In the genomic region with DNA sequence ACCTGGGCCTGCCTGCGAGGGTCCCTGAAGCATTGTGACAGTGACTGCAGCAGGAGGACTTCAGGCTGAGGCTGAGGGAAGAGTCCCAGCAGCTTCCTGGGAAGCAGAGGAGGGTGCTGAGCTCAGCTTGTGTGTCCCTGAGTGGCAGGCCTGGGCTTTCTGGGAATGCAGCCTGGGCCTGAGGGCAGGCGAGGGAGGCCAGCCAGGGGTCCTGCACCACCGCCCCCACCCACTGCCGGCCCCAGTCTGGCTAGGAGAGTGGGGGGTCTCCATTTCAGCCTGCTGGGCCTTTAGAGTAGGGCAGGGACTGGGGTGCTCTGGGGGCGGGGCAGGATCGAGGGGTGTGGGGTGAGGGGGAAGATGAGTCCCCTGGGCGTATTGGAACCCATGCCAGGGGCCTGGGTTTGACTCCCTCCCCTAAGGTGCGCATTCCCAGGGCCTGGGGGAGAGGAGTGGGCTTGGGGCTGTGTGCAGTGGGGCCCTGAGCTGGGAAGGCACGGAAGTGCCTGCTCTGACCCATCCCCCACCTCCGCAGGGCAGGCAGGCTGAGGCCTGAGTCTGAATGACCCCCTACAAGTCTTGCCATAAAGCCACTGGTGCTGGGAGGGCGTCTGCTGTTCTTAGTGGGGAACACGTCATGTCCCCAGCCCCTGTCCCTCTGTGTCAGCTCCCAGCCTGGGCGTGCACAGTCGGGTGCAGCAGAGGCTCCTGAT, we compare ENCODE assay signal across 14 cellular contexts. TPM values are rescaled to one million over a fixed set of nuclear protein-coding genes. Genes with fewer than 3 reads are reported as not detected.
DNase-seq lines count a peak whose midpoint lies in the region; ATAC-seq and TF ChIP-seq lines count a peak whose summit lies in the region.
"Had no signal": no experiment of that assay in that cellular context is flagged by ENCODE, and none has a peak within 500 bp of the region (broad histone marks: within the 10 kb centered on the region; RNA-seq: fewer than 3 reads in every experiment).

No MANE protein-coding gene starts in this region.

- H3K79me1 ChIP-seq in mesenchymal stem cell (replicated peaks; ENCODE audit: low read length, poor library complexity, severe bottlenecking): no peaks in the 10 kb centered on the region

- H3K9me3 ChIP-seq in mammary epithelial cell (replicated peaks; ENCODE audit: insufficient read depth, low read length): no peaks in the 10 kb centered on the region
- H3K9me3 ChIP-seq in mesenchymal stem cell (ENCODE audit: control insufficient read depth, low read length): no peaks in the 10 kb centered on the region
- no peaks in the 10 kb centered on the region for H3K9me3 ChIP-seq in transverse colon
- no peaks in the 10 kb centered on the region for H3K9me3 ChIP-seq in heart right ventricle
- H3K9me3 ChIP-seq: colonic mucosa, Peyer's patch had no signal

- H4K20me1 ChIP-seq in mammary epithelial cell (ENCODE audit: insufficient read depth, low read length): no peaks in the 10 kb centered on the region

- H2BK15ac ChIP-seq in mesenchymal stem cell (ENCODE audit: low read depth, poor library complexity, severe bottlenecking): peak overlapping the region; percentile 73

- peak; percentile 38 for DNase-seq in HT-29 (ENCODE audit: low spot score)
- DNase-seq in mammary epithelial cell: no peak
- DNase-seq in mesenchymal stem cell: no peak
- DNase-seq in transverse colon: no peak
- DNase-seq in heart right ventricle: no peak
- no peak for DNase-seq in GM19240 (ENCODE audit: insufficient read length, low spot score)
- no peak for DNase-seq in activated CD4-positive, alpha-beta T cell treated with anti-CD3 and anti-CD28 coated beads for 4 hours
- DNase-seq in NCI-H2171 (lab: John Stamatoyannopoulos, UW): no peak
- DNase-seq: activated T-cell treated with anti-CD3 and anti-CD28 coated beads, Interleukin-2, amount 50 U/mL, for 1 hour; EL; NCI-H510A; Peyer's patch had no signal

- peak overlapping the region; percentile 100 for H3K27ac ChIP-seq in mammary epithelial cell (ENCODE audit: insufficient read depth, low read depth, low read length)
- H3K27ac ChIP-seq in mesenchymal stem cell (ENCODE audit: low read length, poor library complexity, severe bottlenecking): no peak overlapping the region
- peak overlapping the region in 3 of 4 donors; percentile 37 to 90 (median 51) for H3K27ac ChIP-seq in transverse colon
- H3K27ac ChIP-seq in heart right ventricle: no peak overlapping the region
- H3K27ac ChIP-seq: Peyer's patch had no signal

- in situ Hi-C loops in mammary epithelial cell (cut with MboI; ENCODE audit: low sequenced_read_pairs in 2 of 2) (loop anchor here (5.0 to 10.0 kb wide), 5 partner anchors 232 to 839 kb away; a partner anchor contains a TSS), transverse colon (cut with MboI; ENCODE audit: low pct_ligation_motif_present in 1 of 4, low pct_unique_long_range_greater_than_20kb in 1 of 4, low sequenced_read_pairs in 3 of 4) (no loop called here)

- H4K91ac ChIP-seq in mesenchymal stem cell (ENCODE audit: low read length): peak overlapping the region; percentile 85

- TF ChIP-seq CTCF in mammary epithelial cell (conservative IDR thresholded peaks at IDR 0.05 in 1 of 2, IDR thresholded peaks at IDR 0.05 in 1 of 2; ENCODE audit: extremely low read depth in 1 of 2, insufficient read depth in 1 of 2, low read depth in 1 of 2, low read length in 2 of 2) (no peak), transverse colon (IDR thresholded peaks at IDR 0.05) (no peak), heart right ventricle (IDR thresholded peaks at IDR 0.05) (no peak)

- WGBS in mammary epithelial cell (ENCODE audit: low coverage, missing lambda C conversion rate): 21% methylated on average over 3 of the region's 14 CpGs
- 78% methylated on average over 14 of the region's 14 CpGs for WGBS in mesenchymal stem cell
- 81% methylated on average over 11 of the region's 14 CpGs; no CpG with 5 or more reads in 1 of the 2 donors for WGBS in transverse colon (ENCODE audit: low coverage in 1 of 2), 2 donors
- WGBS in heart right ventricle, 2 donors: 85 to 92% methylated on average over 12 to 14 of the region's 14 CpGs

- H2AFZ ChIP-seq in mammary epithelial cell (ENCODE audit: low read depth, low read length) (no peak overlapping the region), mesenchymal stem cell (ENCODE audit: low read depth, low read length) (peak overlapping the region; percentile 75)

- peak overlapping the region; percentile 98 for H3K9ac ChIP-seq in mammary epithelial cell (ENCODE audit: insufficient read depth, low read length)
- peak overlapping the region; percentile 15 for H3K9ac ChIP-seq in mesenchymal stem cell (ENCODE audit: low read length)

- peaks cover 20% of the 10 kb centered on the region for H3K79me2 ChIP-seq in mammary epithelial cell (ENCODE audit: insufficient read depth, low read length)

- H4K8ac ChIP-seq in mesenchymal stem cell (ENCODE audit: low read length): peak overlapping the region; percentile 86

- H3K23ac ChIP-seq in mesenchymal stem cell (ENCODE audit: low read length in 2 of 2): no peak overlapping the region

- H3K4me2 ChIP-seq in mammary epithelial cell (ENCODE audit: insufficient read depth, low read depth, low read length) (peak overlapping the region; percentile 81), mesenchymal stem cell (ENCODE audit: low read length, poor library complexity, severe bottlenecking) (no peak overlapping the region)

- peaks cover 70% of the 10 kb centered on the region for H3K4me1 ChIP-seq in mammary epithelial cell (ENCODE audit: insufficient read depth, low read length)
- H3K4me1 ChIP-seq in mesenchymal stem cell (ENCODE audit: control insufficient read depth, insufficient read depth, low read depth, low read length): peaks cover 48% of the 10 kb centered on the region
- peaks cover 40 to 62% (median 46%) of the 10 kb centered on the region in 4 donors for H3K4me1 ChIP-seq in transverse colon
- peaks cover 19 to 45% (median 29%) of the 10 kb centered on the region in 9 donors for H3K4me1 ChIP-seq in heart right ventricle

- H3K4me3 ChIP-seq in mammary epithelial cell (replicated peaks in 1 of 3; ENCODE audit: insufficient read depth in 1 of 3, low read depth in 2 of 3, low read length in 3 of 3) (no peak overlapping the region), mesenchymal stem cell (ENCODE audit: insufficient read depth in 1 of 2, low read depth in 1 of 2, low read length in 2 of 2) (no peak overlapping the region), transverse colon (no peak overlapping the region), heart right ventricle (no peak overlapping the region)
- H3K4me3 ChIP-seq: colonic mucosa, Peyer's patch had no signal

- peak overlapping the region; percentile 24 for H2BK120ac ChIP-seq in mesenchymal stem cell (ENCODE audit: low read depth, low read length)

- ATAC-seq in heart right ventricle: no peak

- no peak for TF ChIP-seq EP300 in transverse colon (IDR thresholded peaks at IDR 0.05; ENCODE audit: low read depth)

- no peak for TF ChIP-seq POLR2A in transverse colon (IDR thresholded peaks at IDR 0.05)

- H3K36me3 ChIP-seq in mammary epithelial cell (ENCODE audit: insufficient read depth, low read length) (no peaks in the 10 kb centered on the region), mesenchymal stem cell (ENCODE audit: control insufficient read depth in 1 of 2, insufficient read depth in 2 of 2, low read depth in 1 of 2, low read length in 2 of 2) (no peaks in the 10 kb centered on the region), transverse colon (no peaks in the 10 kb centered on the region), heart right ventricle (no peaks in the 10 kb centered on the region)
- H3K36me3 ChIP-seq: colonic mucosa, Peyer's patch had no signal

- H2BK12ac ChIP-seq in mesenchymal stem cell (ENCODE audit: low read length in 2 of 2): peak overlapping the region; percentile 31 to 79

- intact Hi-C loops in mammary epithelial cell (cut with micrococcal nuclease) (no loop called here), transverse colon (cut with DNase I; ENCODE audit: low total_unique reads) (no loop called here), heart right ventricle (cut with DNase I) (loop anchor here in 1 of 10 donors (5.0 kb wide), 1 partner anchor 847 kb away; no protein-coding TSS in a partner anchor)

- peak overlapping the region; percentile 47 to 75 for H3K4ac ChIP-seq in mesenchymal stem cell (ENCODE audit: low read depth in 1 of 2, low read length in 2 of 2)

- dilution Hi-C loops in mammary epithelial cell (cut with HindIII; ENCODE audit: low sequenced_read_pairs): no loop called here

- H3K18ac ChIP-seq in mesenchymal stem cell (ENCODE audit: low read depth in 1 of 2, low read length in 2 of 2): peak overlapping the region; percentile 48 to 90

- CTCF ChIA-PET in mammary epithelial cell (lab: Charles Lee; ENCODE audit: low non-redundant PET): no interaction called here

- H2BK5ac ChIP-seq in mesenchymal stem cell (ENCODE audit: low read depth, low read length, poor library complexity, severe bottlenecking): no peak overlapping the region

- peak overlapping the region in 1 of 2 experiments; percentile 73 for H3K14ac ChIP-seq in mesenchymal stem cell (ENCODE audit: low read length in 2 of 2)

- H3K27me3 ChIP-seq in mammary epithelial cell (ENCODE audit: insufficient read depth, low read length) (no peaks in the 10 kb centered on the region), mesenchymal stem cell (ENCODE audit: control insufficient read depth in 1 of 2, insufficient read depth in 1 of 2, low read length in 2 of 2) (no peaks in the 10 kb centered on the region), transverse colon (no peaks in the 10 kb centered on the region), heart right ventricle (no peaks in the 10 kb centered on the region)
- H3K27me3 ChIP-seq: colonic mucosa, Peyer's patch had no signal

- H2AK5ac ChIP-seq in mesenchymal stem cell (ENCODE audit: low read length, severe bottlenecking): no peak overlapping the region

- BruUV-seq in mammary epithelial cell (replicated peaks; lab: Mats Ljungman, UMichigan): no TSS peak

RNA-seq across cellular contexts. Expression of a gene that starts 46.4 kb away (rescaled TPM):
- total RNA-seq in HT-29 (2014; rRNA removed; shearing (Covaris generic)): 24.7 and 27.0 TPM in 2 replicates
- total RNA-seq in mammary epithelial cell: 1 to 10 TPM; 1.8 to 2.7 TPM
- 1.2 TPM for polyA plus RNA-seq in mammary epithelial cell
- polyA minus RNA-seq in mammary epithelial cell: not detected
- 0.72 TPM for polyA plus RNA-seq in mesenchymal stem cell (2013, experiment 1 of 2)
- 0.84 TPM for polyA plus RNA-seq in mesenchymal stem cell (2013, experiment 2 of 2)
- total RNA-seq in transverse colon: under 1 TPM in 1 of 4 donors, not detected in 3; 0.14 TPM
- under 1 TPM in 9 of 10 donors, not detected in 1; 0.07 to 0.79 (median 0.16) TPM for total RNA-seq in heart right ventricle
- polyA plus RNA-seq in heart right ventricle: under 1 TPM; 0.07 to 0.32 TPM
- total RNA-seq: mononuclear cell had no signal

Comparison
In these comparisons a context has a peak if more than half of its experiments do, and no peak if none do; other contexts are left out.
1. H3K27ac ChIP-seq: peak in mammary epithelial cell (single experiment) and transverse colon (3 of 4); none in mesenchymal stem cell (single experiment) and heart right ventricle (0 of 10).
2. in situ Hi-C loops: an anchor here in mammary epithelial cell (5.0 to 10.0 kb wide); none called in transverse colon.